Comparison of ENCODE assay signal across 9 cellular contexts in the genomic region with DNA sequence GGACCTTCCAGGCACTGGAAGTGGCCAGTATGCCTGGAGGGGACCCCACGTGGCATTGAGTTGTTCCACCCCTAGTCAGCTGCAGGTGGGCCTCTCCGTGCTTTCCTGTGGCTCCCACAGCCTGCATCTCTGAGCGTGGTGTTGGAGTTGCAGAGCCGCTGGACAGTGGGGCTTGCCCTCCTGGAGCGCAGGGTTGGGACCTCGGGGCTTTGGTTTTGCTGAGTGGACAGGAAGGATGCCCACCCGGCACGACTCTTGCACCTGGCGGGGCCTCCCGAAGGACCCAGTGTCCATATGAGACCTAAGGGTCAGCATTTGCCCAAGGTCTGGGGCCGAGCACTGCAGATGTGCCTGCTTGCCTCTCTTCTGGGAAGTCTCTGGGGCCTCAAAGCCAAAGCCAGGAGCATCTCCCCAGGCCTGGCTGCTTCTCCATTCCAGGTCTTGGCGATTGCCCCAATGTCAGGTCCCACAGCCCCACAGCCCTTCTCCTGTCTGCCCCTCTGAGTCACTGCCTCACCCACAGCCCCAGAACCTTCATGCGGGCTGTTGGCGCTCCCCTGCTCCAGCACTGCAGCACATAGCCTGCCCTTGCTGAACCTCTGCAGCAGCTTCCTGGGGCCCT. TPM values are rescaled to one million over a fixed set of nuclear protein-coding genes. Genes with fewer than 3 reads are reported as not detected.
DNase-seq lines count a peak whose midpoint lies in the region; ATAC-seq and TF ChIP-seq lines count a peak whose summit lies in the region.
"Had no signal": no experiment of that assay in that cellular context is flagged by ENCODE, and none has a peak within 500 bp of the region (broad histone marks: within the 10 kb centered on the region; RNA-seq: fewer than 3 reads in every experiment).

No MANE protein-coding gene starts in this region.

- H3K79me2 ChIP-seq in PC-3 (ENCODE audit: low read length): peaks cover 54% of the 10 kb centered on the region

- H3K9me3 Mint-ChIP-seq in progenitor cell of endocrine pancreas (ENCODE audit: low read depth): no peaks in the 10 kb centered on the region

- H3K27ac Mint-ChIP-seq in progenitor cell of endocrine pancreas: peak overlapping the region; percentile 89

- DNase-seq in PC-3 (peak; percentile 30), epithelial cell of esophagus (ENCODE audit: low read depth) (peak; percentile 22), progenitor cell of endocrine pancreas (ENCODE audit: low spot score, unreplicated experiment) (no peak), NK-92 (lab: John Stamatoyannopoulos, UW; ENCODE audit: unreplicated experiment) (no peak), GM19240 (ENCODE audit: insufficient read length, low spot score) (no peak)

- H3K9me3 ChIP-seq in ES-I3 (ENCODE audit: control insufficient read depth, insufficient read depth, low read length) (no peaks in the 10 kb centered on the region), PC-3 (ENCODE audit: low read length) (no peaks in the 10 kb centered on the region)
- H3K9me3 ChIP-seq: SJSA1 had no signal

- TF ChIP-seq CTCF in PC-3 (conservative IDR thresholded peaks at IDR 0.05; ENCODE audit: low read depth, low read length): no peak
- no peak for TF ChIP-seq CTCF in epithelial cell of esophagus (IDR thresholded peaks at IDR 0.05; ENCODE audit: insufficient read depth, low read depth, low read length, missing control alignments)
- no peak for TF ChIP-seq CTCF in progenitor cell of endocrine pancreas (IDR thresholded peaks at IDR 0.05; ENCODE audit: unreplicated experiment)

- H3K4me1 ChIP-seq in ES-I3 (ENCODE audit: insufficient read depth, low read length) (peaks cover 9% of the 10 kb centered on the region; the same call in 1 of the 2 replicates), PC-3 (ENCODE audit: insufficient read depth, low read length) (peaks cover 23% of the 10 kb centered on the region; the same call in 1 of the 2 replicates)

- peak overlapping the region; percentile 91 for H3K4me3 Mint-ChIP-seq in progenitor cell of endocrine pancreas (ENCODE audit: low read depth)

- peak; percentile 24 for ATAC-seq in PC-3
- no peak for ATAC-seq in GM21360 (IDR thresholded peaks at IDR 0.05; ENCODE audit: unreplicated experiment)
- ATAC-seq in HG02973 (IDR thresholded peaks at IDR 0.05; ENCODE audit: unreplicated experiment): no peak

- H2AFZ ChIP-seq in PC-3 (ENCODE audit: low read length): peak overlapping the region; percentile 64; the same call in 1 of the 2 replicates

- CTCF ChIA-PET in PC-3 (lab: Charles Lee): no interaction called here

- H3K27me3 ChIP-seq in PC-3 (ENCODE audit: low read length): no peaks in the 10 kb centered on the region
- H3K27me3 ChIP-seq: SJSA1 had no signal

- no peaks in the 10 kb centered on the region for H3F3A ChIP-seq in PC-3 (ENCODE audit: low read length, unreplicated experiment)

- H3K4me1 Mint-ChIP-seq in progenitor cell of endocrine pancreas (ENCODE audit: low read depth): peaks cover 14% of the 10 kb centered on the region

- H3K9ac ChIP-seq in ES-I3 (ENCODE audit: low read depth, low read length): peak overlapping the region; percentile 39
- peak overlapping the region; percentile 34 for H3K9ac ChIP-seq in PC-3 (ENCODE audit: low read length)

- intact Hi-C loops in PC-3 (cut with micrococcal nuclease): no loop called here

- H3K9me2 ChIP-seq in PC-3 (replicated peaks; ENCODE audit: low read length): no peaks in the 10 kb centered on the region

- peak overlapping the region; percentile 99 for H3K4me2 ChIP-seq in PC-3 (ENCODE audit: low read length)

- no peak overlapping the region for H3K27ac ChIP-seq in PC-3 (ENCODE audit: low read length)
- H3K27ac ChIP-seq: SJSA1 had no signal

- BruUV-seq in PC-3 (replicated peaks; lab: Mats Ljungman, UMichigan): TSS peak; percentile 21

- H3K4me3 ChIP-seq in PC-3 (ENCODE audit: low read length) (peak overlapping the region; percentile 87), epithelial cell of esophagus (ENCODE audit: low read length) (peak overlapping the region; percentile 60)

- H4K20me1 ChIP-seq in PC-3 (ENCODE audit: low read length): no peaks in the 10 kb centered on the region

- POLR2A ChIA-PET in PC-3 (lab: Charles Lee; ENCODE audit: unreplicated experiment): no interaction called here

- no peaks in the 10 kb centered on the region for H3K27me3 Mint-ChIP-seq in progenitor cell of endocrine pancreas

- H3K36me3 ChIP-seq in ES-I3 (ENCODE audit: insufficient read depth, low read length): no peaks in the 10 kb centered on the region
- no peaks in the 10 kb centered on the region for H3K36me3 ChIP-seq in PC-3 (ENCODE audit: low read depth, low read length)
- H3K36me3 ChIP-seq: SJSA1 had no signal

- H3K36me3 Mint-ChIP-seq in progenitor cell of endocrine pancreas (ENCODE audit: insufficient read depth): peaks cover 2% of the 10 kb centered on the region

RNA-seq across cellular contexts. Expression of gene PACS2, which starts 1.5 kb away (rescaled TPM):
- 56.0 and 62.0 TPM in 2 replicates for total RNA-seq in PC-3 (2014; rRNA removed)
- 177 and 193 TPM in 2 replicates for total RNA-seq in progenitor cell of endocrine pancreas

RNA-seq across cellular contexts. Expression of gene BRF1, which starts 15.3 kb away (rescaled TPM):
- total RNA-seq in PC-3 (2014; rRNA removed) (55.8 and 86.1 TPM in 2 replicates), progenitor cell of endocrine pancreas (49.3 and 49.9 TPM in 2 replicates)

Comparison
In these comparisons a context has a peak if more than half of its experiments do, and no peak if none do; other contexts are left out.
1. DNase-seq: peak in PC-3 (single experiment) and epithelial cell of esophagus (single experiment); none in progenitor cell of endocrine pancreas (single experiment), NK-92 (single experiment) and GM19240 (single experiment).